ENCODE assay signal across 8 cellular contexts in the genomic region with DNA sequence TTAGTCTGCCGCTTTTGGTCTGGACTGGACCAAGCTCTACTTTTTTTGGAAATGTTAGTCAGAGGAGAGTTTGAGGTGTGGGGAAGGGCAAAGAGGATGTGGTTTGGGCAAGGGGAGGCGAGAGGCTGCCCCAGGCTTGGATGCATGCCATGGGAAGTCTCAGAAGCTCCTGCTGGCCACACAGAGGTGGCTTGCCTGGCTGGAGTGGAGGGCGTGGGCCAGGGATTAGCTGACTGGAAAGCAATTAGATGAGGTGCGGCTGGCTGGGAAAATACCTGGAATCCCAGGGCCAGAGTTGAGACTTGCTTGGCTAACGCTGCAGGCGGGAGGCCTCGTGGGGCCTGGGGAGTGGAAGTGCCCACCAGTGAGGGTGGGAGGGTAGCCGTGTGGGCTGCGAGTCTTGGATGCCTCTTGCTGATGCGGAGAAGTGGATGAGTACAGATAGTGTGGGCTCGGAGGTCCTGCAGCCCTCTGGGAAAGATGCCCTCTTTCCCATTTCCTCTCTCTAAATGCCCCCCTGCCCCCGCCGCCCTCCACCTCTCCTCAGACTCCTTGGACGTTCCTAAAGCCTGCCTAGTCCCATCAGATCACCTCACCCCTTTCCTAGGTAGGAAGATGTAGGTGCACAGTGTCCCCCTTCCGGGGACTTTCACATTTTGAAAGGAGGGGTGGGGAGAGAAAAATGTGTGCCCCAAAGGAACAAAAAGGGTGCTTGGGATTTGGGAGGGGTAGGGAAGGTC.
DNase-seq lines count a peak whose midpoint lies in the region; ATAC-seq and TF ChIP-seq lines count a peak whose summit lies in the region.

No MANE protein-coding gene starts in this region.

- peak overlapping the region; percentile 93 for H3K4me3 Mint-ChIP-seq in central memory CD8-positive, alpha-beta T cell

- peak overlapping the region; percentile 96 for H3K27ac Mint-ChIP-seq in central memory CD8-positive, alpha-beta T cell (ENCODE audit: low read depth)

- no peak for TF ChIP-seq CTCF in mucosa of descending colon (IDR thresholded peaks at IDR 0.05)

- H3K36me3 ChIP-seq in SJCRH30 (no peaks in the 10 kb centered on the region), mucosa of descending colon (ENCODE audit: low read depth) (no peaks in the 10 kb centered on the region)

- H3K4me3 ChIP-seq in SJCRH30 (no peak overlapping the region), mucosa of descending colon (no peak overlapping the region)

- in situ Hi-C loops in ACHN (cut with HindIII; ENCODE audit: low pct_ligation_motif_present, low pct_unique_long_range_greater_than_20kb, low sequenced_read_pairs) = no loop called here

- H3K9me3 Mint-ChIP-seq in central memory CD8-positive, alpha-beta T cell = no peaks in the 10 kb centered on the region

- H3K27me3 Mint-ChIP-seq in central memory CD8-positive, alpha-beta T cell = no peaks in the 10 kb centered on the region

- H3K4me1 Mint-ChIP-seq in central memory CD8-positive, alpha-beta T cell = peaks cover 86% of the 10 kb centered on the region

- H3K9me3 ChIP-seq in SJCRH30 (replicated peaks) = no peaks in the 10 kb centered on the region
- H3K9me3 ChIP-seq in mucosa of descending colon = no peaks in the 10 kb centered on the region

- intact Hi-C loops in mucosa of descending colon (cut with DNase I, micrococcal nuclease) = no loop called here

- DNase-seq in ACHN (peak; percentile 77), H4 (ENCODE audit: low spot score) (peak; percentile 96), SJCRH30 (peak; percentile 67 to 72), mucosa of descending colon (peak; percentile 69 to 75 (median 71)), NCI-H2227 treated with DMSO at 0.1 percent for 48 hours (lab: John Stamatoyannopoulos, UW) (no peak)
- DNase-seq in central memory CD8-positive, alpha-beta T cell (ENCODE audit: low spot score in 2 of 2) = no peak

- H3K27me3 ChIP-seq in SJCRH30 = no peaks in the 10 kb centered on the region

- H3K27ac ChIP-seq in SJCRH30 = no peak overlapping the region; the same call in 1 of the 2 replicates

- H3K36me3 Mint-ChIP-seq in central memory CD8-positive, alpha-beta T cell (ENCODE audit: insufficient read depth) = peaks cover 17% of the 10 kb centered on the region

- peaks cover 26% of the 10 kb centered on the region for H3K4me1 ChIP-seq in SJCRH30
- H3K4me1 ChIP-seq in mucosa of descending colon (ENCODE audit: low read depth) = peaks cover 26% of the 10 kb centered on the region

- no peak for ATAC-seq in central memory CD8-positive, alpha-beta T cell (replicated peaks; ENCODE audit: extremely low read depth, poor library complexity, severe bottlenecking)
- ATAC-seq in mucosa of descending colon (peak; percentile 64), HG03025 (IDR thresholded peaks at IDR 0.05; ENCODE audit: low FRiP score, unreplicated experiment) (no peak), GM19035 (IDR thresholded peaks at IDR 0.05; ENCODE audit: unreplicated experiment) (no peak)

Comparison
In these comparisons a context has a peak if more than half of its experiments do, and no peak if none do; other contexts are left out.
1. DNase-seq: peak in ACHN (single experiment), H4 (single experiment), SJCRH30 (2 of 2) and mucosa of descending colon (3 of 3); none in central memory CD8-positive, alpha-beta T cell (0 of 2) and NCI-H2227 treated with DMSO at 0.1 percent for 48 hours (single experiment).